23 cellular contexts compared by ENCODE assay signal in genomic region chr1:203525685-203526084, GRCh38. TPM values are rescaled to one million over a fixed set of nuclear protein-coding genes. Genes with fewer than 3 reads are reported as not detected.
DNase-seq lines count a peak whose midpoint lies in the region; TF ChIP-seq lines count a peak whose summit lies in the region.
"Had no signal": no experiment of that assay in that cellular context is flagged by ENCODE, and none has a peak within 500 bp of the region (broad histone marks: within the 10 kb centered on the region; RNA-seq: fewer than 3 reads in every experiment).

No MANE protein-coding gene starts in this region.

- no peak for TF ChIP-seq POLR2A in tibial nerve (IDR thresholded peaks at IDR 0.05)

- no peak for TF ChIP-seq EP300 in tibial nerve (IDR thresholded peaks at IDR 0.05)

- H4K12ac ChIP-seq in trophoblast cell (ENCODE audit: low read depth, low read length): no peak overlapping the region

- WGBS in trophoblast cell (ENCODE audit: extremely low coverage, insufficient coverage, insufficient read length): no CpG with 5 or more reads among the region's 3 CpGs
- WGBS in tibial nerve, 2 donors: 85 to 86% methylated on average over 3 of the region's 3 CpGs

- H3K9ac ChIP-seq in BLaER1: no peak overlapping the region
- H3K9ac ChIP-seq in adipocyte (ENCODE audit: low read length): peak overlapping the region; percentile 77
- H3K9ac ChIP-seq in trophoblast cell (ENCODE audit: low read length): no peak overlapping the region

- peak overlapping the region; percentile 54 for H3K14ac ChIP-seq in trophoblast cell (ENCODE audit: low read length)

- no peaks in the 10 kb centered on the region for H3K36me3 ChIP-seq in BLaER1
- H3K36me3 ChIP-seq in adipocyte (ENCODE audit: control insufficient read depth, insufficient read depth, low read length, severe bottlenecking): no peaks in the 10 kb centered on the region
- H3K36me3 ChIP-seq in trophoblast cell (ENCODE audit: control insufficient read depth in 1 of 2, insufficient read depth in 2 of 2, low read length in 2 of 2): no peaks in the 10 kb centered on the region
- no peaks in the 10 kb centered on the region for H3K36me3 ChIP-seq in tibial nerve
- H3K36me3 ChIP-seq: SJCRH30 had no signal

- no peak overlapping the region for H3K4ac ChIP-seq in trophoblast cell (ENCODE audit: low read depth, low read length)

- H3K23ac ChIP-seq in trophoblast cell (ENCODE audit: low read length): no peak overlapping the region

- peaks cover 30% of the 10 kb centered on the region for H3K79me1 ChIP-seq in trophoblast cell (ENCODE audit: low read length)

- no peaks in the 10 kb centered on the region for H3K79me2 ChIP-seq in trophoblast cell (ENCODE audit: control insufficient read depth, insufficient read depth, low read length, poor library complexity)

- peak overlapping the region; percentile 31 for H3K18ac ChIP-seq in trophoblast cell (ENCODE audit: low read length)

- H3K4me3 ChIP-seq in BLaER1: no peak overlapping the region
- no peak overlapping the region for H3K4me3 ChIP-seq in adipocyte (ENCODE audit: low read length)
- H3K4me3 ChIP-seq in trophoblast cell (ENCODE audit: low read depth, low read length): no peak overlapping the region
- H3K4me3 ChIP-seq in tibial nerve: no peak overlapping the region
- H3K4me3 ChIP-seq: GM23248, SJCRH30 had no signal

- peak overlapping the region; percentile 59 for H2AK5ac ChIP-seq in trophoblast cell (ENCODE audit: low read length)

- H2BK120ac ChIP-seq in trophoblast cell (ENCODE audit: insufficient read depth, low read length, poor library complexity): peak overlapping the region; percentile 54

- no peak overlapping the region for H2BK5ac ChIP-seq in trophoblast cell (ENCODE audit: low read depth, low read length, poor library complexity)

- no peak for DNase-seq in adipocyte (ENCODE audit: low read depth)
- DNase-seq in trophoblast cell: no peak
- DNase-seq in tibial nerve (ENCODE audit: low spot score in 2 of 2): no peak
- no peak for DNase-seq in NCI-H510A treated with DMSO at 0.1 percent for 48 hours (lab: John Stamatoyannopoulos, UW)
- DNase-seq in cerebellar nuclear complex (lab: John Stamatoyannopoulos, UW): no peak
- DNase-seq in COLO829 (ENCODE audit: low spot score): no peak
- DNase-seq: CD4-positive, CD25-positive, alpha-beta regulatory T cell; GM23248; H7; NCI-H1048; NCI-H1417 treated with DMSO at 0.1 percent for 48 hours; NCI-H2081; NCI-H2227 treated with DMSO at 0.1 percent for 48 hours; NCI-H748 treated with DMSO at 0.1 percent for 48 hours; NK-92 treated with Interleukin-12 subunit alpha and Interleukin-12 subunit beta, amount 100 ng/mL, for 24 hours; PC-3; SJCRH30 had no signal

- peak overlapping the region; percentile 87 for H2BK12ac ChIP-seq in trophoblast cell (ENCODE audit: low read length)

- H3K4me1 ChIP-seq in BLaER1 (peaks cover 36% of the 10 kb centered on the region), adipocyte (ENCODE audit: control insufficient read depth, insufficient read depth, low read length) (peaks cover 73% of the 10 kb centered on the region), trophoblast cell (ENCODE audit: control insufficient read depth in 1 of 2, insufficient read depth in 2 of 2, low read length in 2 of 2) (peaks cover 16 to 17% of the 10 kb centered on the region in 2 experiments), tibial nerve (peaks cover 8 to 85% (median 44%) of the 10 kb centered on the region in 4 donors)

- H4K20me1 ChIP-seq in BLaER1: no peaks in the 10 kb centered on the region

- H3K4me2 ChIP-seq in BLaER1 (peak overlapping the region; percentile 26; the same call in 1 of the 2 replicates), trophoblast cell (ENCODE audit: low read length) (no peak overlapping the region)

- H4K91ac ChIP-seq in trophoblast cell (ENCODE audit: low read depth, low read length): peak overlapping the region; percentile 72

- H3K27me3 ChIP-seq in BLaER1 (no peaks in the 10 kb centered on the region), adipocyte (replicated peaks; ENCODE audit: control insufficient read depth, insufficient read depth, low read length) (no peaks in the 10 kb centered on the region), trophoblast cell (ENCODE audit: insufficient read depth, low read length) (no peaks in the 10 kb centered on the region), tibial nerve (no peaks in the 10 kb centered on the region)
- H3K27me3 ChIP-seq: SJCRH30 had no signal

- H3K9me3 ChIP-seq in BLaER1 (no peaks in the 10 kb centered on the region), adipocyte (ENCODE audit: control insufficient read depth, low read length) (no peaks in the 10 kb centered on the region), trophoblast cell (ENCODE audit: insufficient read depth, low read depth, low read length) (no peaks in the 10 kb centered on the region), tibial nerve (no peaks in the 10 kb centered on the region)
- H3K9me3 ChIP-seq: SJCRH30 had no signal

- TF ChIP-seq CTCF in tibial nerve (IDR thresholded peaks at IDR 0.05): no peak

- H3K27ac ChIP-seq in BLaER1 (no peak overlapping the region), trophoblast cell (ENCODE audit: low read depth, low read length) (no peak overlapping the region), tibial nerve (peak overlapping the region in 3 of 4 donors; percentile 8 to 84 (median 81))
- H3K27ac ChIP-seq: GM23248, SJCRH30 had no signal

- no peak overlapping the region for H2AFZ ChIP-seq in trophoblast cell (ENCODE audit: insufficient read depth, low read length, poor library complexity)

- no peak overlapping the region for H4K8ac ChIP-seq in trophoblast cell (ENCODE audit: low read depth, low read length)

RNA-seq across cellular contexts. Expression of gene OPTC, which starts 31.7 kb away (rescaled TPM):
- 0.47 TPM in 2 replicates for polyA plus RNA-seq in trophoblast cell (2013)
- not detected for total RNA-seq in tibial nerve
- total RNA-seq: A172; CD4-positive, CD25-positive, alpha-beta regulatory T cell; GM23248; NCI-H460; PC-3; Right ventricle myocardium inferior; RPMI7951; SJCRH30 had no signal
- polyA plus RNA-seq: BJ; CD4-positive, CD25-positive, alpha-beta regulatory T cell; GM23248 had no signal

RNA-seq across cellular contexts. Expression of gene PRELP, which starts 50.1 kb away (rescaled TPM):
- polyA plus RNA-seq in trophoblast cell (2013): 2.3 and 2.4 TPM in 2 replicates
- total RNA-seq in tibial nerve: 100 to 1,000 TPM; 108 to 291 (median 153) TPM
- total RNA-seq: A172; CD4-positive, CD25-positive, alpha-beta regulatory T cell; NCI-H460; PC-3; RPMI7951; SJCRH30 had no signal
- polyA plus RNA-seq: CD4-positive, CD25-positive, alpha-beta regulatory T cell had no signal

Comparison
In these comparisons a context has a peak if more than half of its experiments do, and no peak if none do; other contexts are left out.
1. H3K27ac ChIP-seq: peak in tibial nerve (3 of 4); none in BLaER1 (single experiment) and trophoblast cell (single experiment).